In the genomic region with DNA sequence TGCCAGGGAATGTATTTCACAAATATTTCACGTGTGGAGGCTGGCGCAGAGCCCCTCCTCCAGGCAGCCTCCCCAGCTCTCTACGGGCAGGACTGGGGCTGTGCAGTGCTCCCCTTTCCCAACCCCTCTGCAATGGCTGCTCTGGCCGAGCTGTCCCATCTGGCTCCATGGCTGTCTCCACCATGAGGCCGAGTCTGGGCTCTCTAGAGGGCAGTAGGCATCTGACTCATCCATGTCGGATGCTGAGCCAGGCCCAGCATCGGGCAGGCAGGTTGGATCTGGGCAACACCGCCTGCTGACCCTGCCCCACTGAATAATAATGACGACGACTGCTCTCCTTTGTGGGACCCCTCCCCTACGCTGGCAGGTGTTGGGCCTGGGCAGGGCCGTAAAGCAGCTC, we compare ENCODE assay signal across 15 cellular contexts. TPM values are rescaled to one million over a fixed set of nuclear protein-coding genes. Genes with fewer than 3 reads are reported as not detected.
DNase-seq lines count a peak whose midpoint lies in the region; ATAC-seq, FAIRE-seq and TF ChIP-seq lines count a peak whose summit lies in the region.
"Had no signal": no experiment of that assay in that cellular context is flagged by ENCODE, and none has a peak within 500 bp of the region (broad histone marks: within the 10 kb centered on the region; RNA-seq: fewer than 3 reads in every experiment).

No MANE protein-coding gene starts in this region.

- no peak overlapping the region for H3K9ac ChIP-seq in kidney (ENCODE audit: low read length in 2 of 2)

- no peaks in the 10 kb centered on the region for H3K9me3 ChIP-seq in A549
- no peaks in the 10 kb centered on the region for H3K9me3 ChIP-seq in WERI-Rb-1 (ENCODE audit: severe bottlenecking)
- H3K9me3 ChIP-seq in kidney (ENCODE audit: control insufficient read depth in 1 of 2, low read length in 2 of 2) = no peaks in the 10 kb centered on the region

- CTCF ChIA-PET in A549 (lab: Yijun Ruan, JAX) = interaction anchor here (0.8 to 2.5 kb wide), 4 partner anchors 11 to 57 kb away, joined by 3 to 16 read pairs (median 3); a partner anchor contains a TSS
- CTCF ChIA-PET in activated naive CD4-positive, alpha-beta T cell treated with anti-CD3 and anti-CD28 coated beads for 36 hours (lab: Charles Lee) = interaction anchor here (1.2 kb wide), 1 partner anchor 55 kb away, joined by 3 read pairs; no protein-coding TSS in a partner anchor

- H3K4me1 ChIP-seq in A549 (peaks cover 52% of the 10 kb centered on the region), GM23338 (ENCODE audit: insufficient read depth) (no peaks in the 10 kb centered on the region), kidney (ENCODE audit: control insufficient read depth in 1 of 2, insufficient read depth in 1 of 2, low read depth in 1 of 2, low read length in 2 of 2) (peaks cover 17 to 46% of the 10 kb centered on the region in 2 donors)

- no peaks in the 10 kb centered on the region for H3K9me2 ChIP-seq in GM23338 (ENCODE audit: insufficient read depth)

- intact Hi-C loops in kidney (cut with DNase I) = no loop called here
- intact Hi-C loops in activated naive CD4-positive, alpha-beta T cell treated with anti-CD3 and anti-CD28 coated beads for 36 hours (cut with micrococcal nuclease) = no loop called here

- H3K27ac ChIP-seq in A549 = peak overlapping the region; percentile 55 to 66; a peak in 5 of 6 replicates
- no peak overlapping the region for H3K27ac ChIP-seq in GM23338 (ENCODE audit: low read depth)
- H3K27ac ChIP-seq in WERI-Rb-1 = peak overlapping the region; percentile 38; the same call in 1 of the 2 replicates
- peak overlapping the region; percentile 61 to 90 for H3K27ac ChIP-seq in kidney (ENCODE audit: low read depth in 2 of 2, low read length in 2 of 2)
- H3K27ac ChIP-seq: C4-2B, PC-9 had no signal

- no peak; a peak in 1 of 5 replicates for TF ChIP-seq RAD21 in A549 (conservative IDR thresholded peaks at IDR 0.05 in 1 of 2, IDR thresholded peaks at IDR 0.05 in 1 of 2)

- H3K27ac Mint-ChIP-seq in GM23338 = no peak overlapping the region
- no peak overlapping the region for H3K27ac Mint-ChIP-seq in activated naive CD4-positive, alpha-beta T cell treated with anti-CD3 and anti-CD28 coated beads for 36 hours
- H3K27ac Mint-ChIP-seq: brain had no signal

- ATAC-seq in A549 (peak; percentile 59 to 69; a peak in 4 of 6 replicates), GM23338 (peak; percentile 39), HG03521 (IDR thresholded peaks at IDR 0.05; ENCODE audit: unreplicated experiment) (no peak)

- FAIRE-seq in A549 (lab: Jason Lieb, UNC) = no peak
- no peak for FAIRE-seq in kidney (lab: Jason Lieb, UNC)
- FAIRE-seq: endometrium had no signal

- 68% methylated on average over 8 of the region's 12 CpGs for WGBS in A549 (ENCODE audit: missing lambda C conversion rate)

- no peaks in the 10 kb centered on the region for H3K9me3 Mint-ChIP-seq in GM23338
- H3K9me3 Mint-ChIP-seq in activated naive CD4-positive, alpha-beta T cell treated with anti-CD3 and anti-CD28 coated beads for 36 hours = no peaks in the 10 kb centered on the region

- H3K27me3 ChIP-seq in GM23338 (ENCODE audit: insufficient read depth) (no peaks in the 10 kb centered on the region), WERI-Rb-1 (ENCODE audit: insufficient read depth, low read depth, severe bottlenecking) (no peaks in the 10 kb centered on the region)

- no peaks in the 10 kb centered on the region for H3F3A ChIP-seq in GM23338 (replicated peaks; ENCODE audit: low read depth)

- H2AFZ ChIP-seq in GM23338 = no peak overlapping the region
- H2AFZ ChIP-seq: PC-9 had no signal

- no peak overlapping the region for H3K4me3 ChIP-seq in A549
- H3K4me3 ChIP-seq in GM23338 = no peak overlapping the region
- H3K4me3 ChIP-seq in WERI-Rb-1 (ENCODE audit: low read depth, low read length) = no peak overlapping the region
- no peak overlapping the region for H3K4me3 ChIP-seq in kidney (ENCODE audit: low read length in 2 of 2)
- H3K4me3 ChIP-seq: PC-9 had no signal

- no peak overlapping the region for H3K4me2 ChIP-seq in A549
- H3K4me2 ChIP-seq in GM23338 = no peak overlapping the region
- H3K4me2 ChIP-seq: PC-9 had no signal

- H3K4me3 Mint-ChIP-seq in GM23338 = no peak overlapping the region
- H3K4me3 Mint-ChIP-seq in activated naive CD4-positive, alpha-beta T cell treated with anti-CD3 and anti-CD28 coated beads for 36 hours = no peak overlapping the region
- H3K4me3 Mint-ChIP-seq: brain had no signal

- H4K20me1 ChIP-seq in GM23338 (replicated peaks; ENCODE audit: insufficient read depth) = no peaks in the 10 kb centered on the region

- POLR2A ChIA-PET in A549 (lab: Yijun Ruan, JAX) = no interaction called here

- no peak for TF ChIP-seq CTCF in A549 (IDR thresholded peaks at IDR 0.05)
- no peak for TF ChIP-seq CTCF in GM23338 (conservative IDR thresholded peaks at IDR 0.05; ENCODE audit: low read depth in 2 of 2)
- TF ChIP-seq CTCF in WERI-Rb-1 (IDR thresholded peaks at IDR 0.05; ENCODE audit: low read depth, low read length) = no peak
- peak; percentile 21 for TF ChIP-seq CTCF in kidney (IDR thresholded peaks at IDR 0.05; ENCODE audit: borderline replicate concordance, extremely low read depth, insufficient read depth)

- H3K79me2 ChIP-seq in GM23338 (replicated peaks; ENCODE audit: insufficient read depth) = no peaks in the 10 kb centered on the region

- H3K36me3 Mint-ChIP-seq in GM23338 (ENCODE audit: low read depth) = no peaks in the 10 kb centered on the region
- no peaks in the 10 kb centered on the region for H3K36me3 Mint-ChIP-seq in activated naive CD4-positive, alpha-beta T cell treated with anti-CD3 and anti-CD28 coated beads for 36 hours (ENCODE audit: low read depth)
- H3K36me3 Mint-ChIP-seq: brain had no signal

- TF ChIP-seq EP300 in A549 (IDR thresholded peaks at IDR 0.05) = no peak

- TF ChIP-seq POLR2A in A549 (IDR thresholded peaks at IDR 0.05; ENCODE audit: low read length) = no peak

- H3K4me1 Mint-ChIP-seq in GM23338 = peaks cover 3% of the 10 kb centered on the region; the same call in 1 of the 3 replicates
- H3K4me1 Mint-ChIP-seq in activated naive CD4-positive, alpha-beta T cell treated with anti-CD3 and anti-CD28 coated beads for 36 hours (ENCODE audit: low read depth) = no peaks in the 10 kb centered on the region

- peaks cover 4% of the 10 kb centered on the region for H3K27me3 Mint-ChIP-seq in GM23338 (ENCODE audit: insufficient read depth, low read depth, poor library complexity)
- no peaks in the 10 kb centered on the region for H3K27me3 Mint-ChIP-seq in activated naive CD4-positive, alpha-beta T cell treated with anti-CD3 and anti-CD28 coated beads for 36 hours (ENCODE audit: low read depth)

- H3K36me3 ChIP-seq in GM23338 (ENCODE audit: insufficient read depth) (no peaks in the 10 kb centered on the region), WERI-Rb-1 (no peaks in the 10 kb centered on the region), kidney (ENCODE audit: control insufficient read depth in 1 of 2, insufficient read depth in 2 of 2, low read length in 2 of 2) (no peaks in the 10 kb centered on the region)

- peak; percentile 30 to 52 for DNase-seq in A549 (ENCODE audit: low read depth in 1 of 2, low spot score in 1 of 2)
- DNase-seq in GM23338 (ENCODE audit: low spot score) = no peak
- DNase-seq in WERI-Rb-1 = no peak
- DNase-seq in kidney = peak; percentile 58
- DNase-seq in activated naive CD4-positive, alpha-beta T cell treated with anti-CD3 and anti-CD28 coated beads for 36 hours = no peak
- DNase-seq in NCI-H146 treated with DMSO at 0.1 percent for 48 hours (lab: John Stamatoyannopoulos, UW; ENCODE audit: unreplicated experiment) = no peak
- no peak for DNase-seq in inferior parietal cortex (ENCODE audit: extremely low spot score)
- DNase-seq: activated CD4-positive, alpha-beta T cell treated with anti-CD3 and anti-CD28 coated beads, Interleukin-2, amount 50 U/mL, for 48 hours; activated effector memory CD4-positive, alpha-beta T cell treated with anti-CD3 and anti-CD28 coated beads, Interleukin-2, amount 50 U/mL, for 16 hours; PC-9; T-helper 2 cell had no signal

TF ChIP-seq in A549, 52 proteins besides CTCF, POLR2A, EP300 and RAD21:
- TF ChIP-seq FOSL2 (IDR thresholded peaks at IDR 0.05) = no peak
- peak; percentile 15; the same call in 1 of the 2 replicates for TF ChIP-seq FOSL2 (CRISPR knock-in tag; IDR thresholded peaks at IDR 0.05)
- TF ChIP-seq ESRRA (IDR thresholded peaks at IDR 0.05; ENCODE audit: borderline replicate concordance, low read length) = no peak

TF ChIP-seq in GM23338, 12 proteins besides CTCF, POLR2A, EP300 and RAD21 (continues in another document):
- no peak for TF ChIP-seq ZNF114 (CRISPR knock-in tag; IDR thresholded peaks at IDR 0.05)
- no peak for TF ChIP-seq EZH2phosphoT487 (IDR thresholded peaks at IDR 0.05; ENCODE audit: unreplicated experiment)

RNA-seq across cellular contexts. Expression of a gene that starts 11.0 kb away (rescaled TPM):
- polyA plus RNA-seq in A549 (2011; rRNA removed) (2.8 and 3.3 TPM in 2 replicates), A549 (2017; fragmentation: RNase III; extraction: RNeasy Plus Mini Kit Qiagen cat#74134 plus additional on column Dnase treatment) (5.4 to 8.1 TPM (median 7.4 TPM) in 3 replicates), GM23338 (2016; fragmentation: Nextera tagmentation; extraction: Ambion mirVana) (not detected in 2 replicates), kidney (ENCODE audit: insufficient read depth, low read depth, low replicate concordance) (43.1 TPM)
- polyA plus RNA-seq in A549 (2012; cell fraction: cytosol; rRNA removed) = 5.0 and 6.4 TPM in 2 replicates
- 22.6 and 31.5 TPM in 2 replicates for polyA plus RNA-seq in A549 (2012; cell fraction: nucleus; rRNA removed)
- 6.0 and 8.6 TPM in 2 replicates for polyA minus RNA-seq in A549 (2011; rRNA and poly(A)+ RNA removed)
- 0.07 TPM in 1 of 2 replicates, not detected in the other for total RNA-seq in GM23338 (2014; rRNA removed; shearing (Covaris generic))
- total RNA-seq in kidney = 127 TPM
- total RNA-seq in activated naive CD4-positive, alpha-beta T cell treated with anti-CD3 and anti-CD28 coated beads for 36 hours = 10 to 100 TPM; 17.9 to 23.6 TPM

RNA-seq across cellular contexts. Expression of a gene that starts 29.5 kb away (rescaled TPM):
- polyA plus RNA-seq in A549 (2011; rRNA removed) (0.21 and 0.37 TPM in 2 replicates), A549 (2017; fragmentation: RNase III; extraction: RNeasy Plus Mini Kit Qiagen cat#74134 plus additional on column Dnase treatment) (0.31 to 0.40 TPM (median 0.32 TPM) in 3 replicates), GM23338 (2016; fragmentation: Nextera tagmentation; extraction: Ambion mirVana) (0.78 and 1.5 TPM in 2 replicates), kidney (ENCODE audit: insufficient read depth, low read depth, low replicate concordance) (9.5 TPM)
- 0.19 and 0.46 TPM in 2 replicates for polyA plus RNA-seq in A549 (2012; cell fraction: cytosol; rRNA removed)
- polyA plus RNA-seq in A549 (2012; cell fraction: nucleus; rRNA removed) = 0.34 TPM in 2 replicates
- 0.12 and 0.68 TPM in 2 replicates for polyA minus RNA-seq in A549 (2011; rRNA and poly(A)+ RNA removed)
- total RNA-seq in GM23338 (2014; rRNA removed; shearing (Covaris generic)) = 1.0 and 4.3 TPM in 2 replicates
- total RNA-seq in kidney = 23.3 TPM
- total RNA-seq in activated naive CD4-positive, alpha-beta T cell treated with anti-CD3 and anti-CD28 coated beads for 36 hours = under 1 TPM; 0.22 to 0.24 TPM

Comparison
In these comparisons a context has a peak if more than half of its experiments do, and no peak if none do; other contexts are left out.
1. DNase-seq: peak in A549 (2 of 2) and kidney (single experiment); none in GM23338 (single experiment), WERI-Rb-1 (single experiment), activated naive CD4-positive, alpha-beta T cell treated with anti-CD3 and anti-CD28 coated beads for 36 hours (single experiment), NCI-H146 treated with DMSO at 0.1 percent for 48 hours (single experiment) and inferior parietal cortex (single experiment).
2. RNA of a gene that starts 11.0 kb away (total RNA-seq): 127 TPM in kidney (single experiment) and 17.9 to 23.6 TPM in activated naive CD4-positive, alpha-beta T cell treated with anti-CD3 and anti-CD28 coated beads for 36 hours; 0.07 TPM in GM23338; every median in the first group is over 10 times any median in the second.